In genomic region chr3:75672142-75672775, GRCh38 we compare ENCODE assay signal across 9 cellular contexts. TPM values are rescaled to one million over a fixed set of nuclear protein-coding genes. Genes with fewer than 3 reads are reported as not detected.
A peak's percentile ranks its signal among the peaks of the same experiment; 100 is the strongest.
DNase-seq lines count a peak whose midpoint lies in the region; ATAC-seq and TF ChIP-seq lines count a peak whose summit lies in the region.
"Not testable (repeated sequence)": the region's sequence is repeated elsewhere in the genome, so short reads cannot be mapped to it uniquely, and the experiment has no call there.
"Had no signal": no experiment of that assay in that cellular context is flagged by ENCODE, and none has a peak within 500 bp of the region (broad histone marks: within the 10 kb centered on the region; RNA-seq: fewer than 3 reads in every experiment).

No MANE protein-coding gene starts in this region.

- H3K4me2 ChIP-seq in BLaER1 treated with 17β-estradiol and CSF1 and Interleukin-3, amounts not matched to agents 10 nM and 100 nM: peak overlapping the region; percentile 65 to 94 (median 79); a peak in 21 of 22 replicates

- not testable (repeated sequence) for H3K4me1 ChIP-seq in BLaER1 treated with 17β-estradiol and CSF1 and Interleukin-3, amounts not matched to agents 10 nM and 100 nM
- peaks cover 3 to 17% of the 10 kb centered on the region in 2 donors for H3K4me1 ChIP-seq in thyroid gland

- peaks cover 19 to 53% (median 49%) of the 10 kb centered on the region in 5 experiments for H3K9me3 Mint-ChIP-seq in brain
- H3K9me3 Mint-ChIP-seq in osteocyte (ENCODE audit: unreplicated experiment): peaks cover 22% of the 10 kb centered on the region

- H3K4me3 Mint-ChIP-seq in brain: peak overlapping the region; percentile 79 to 84 (median 81)
- H3K4me3 Mint-ChIP-seq in osteocyte (ENCODE audit: unreplicated experiment): peak overlapping the region; percentile 63

- TF ChIP-seq CTCF in brain (conservative IDR thresholded peaks at IDR 0.05) (peak in 1 of 2 experiments; percentile 38), osteocyte (IDR thresholded peaks at IDR 0.05) (peak; percentile 43)
- TF ChIP-seq CTCF in fibroblast of mammary gland (conservative IDR thresholded peaks at IDR 0.05; ENCODE audit: control insufficient read depth, insufficient read depth, low read depth, low read length); thyroid gland (IDR thresholded peaks at IDR 0.05): not testable (repeated sequence)

- not testable (repeated sequence) for H4K20me1 ChIP-seq in BLaER1 treated with 17β-estradiol and CSF1 and Interleukin-3, amounts not matched to agents 10 nM and 100 nM

- ATAC-seq in HG02798 (IDR thresholded peaks at IDR 0.05; ENCODE audit: poor library complexity, unreplicated experiment): peak; percentile 33

- intact Hi-C loops in thyroid gland (cut with DNase I): not testable (repeated sequence)

- peaks cover 0 to 21% (median 10%) of the 10 kb centered on the region in 11 experiments; a peak in 9 of 22 replicates for H3K36me3 ChIP-seq in BLaER1 treated with 17β-estradiol and CSF1 and Interleukin-3, amounts not matched to agents 10 nM and 100 nM
- H3K36me3 ChIP-seq in thyroid gland: not testable (repeated sequence)

- TF ChIP-seq POLR2A in thyroid gland (IDR thresholded peaks at IDR 0.05): peak in 1 of 2 donors; percentile 61

- peak overlapping the region; percentile 80 to 90 (median 87) for H3K9ac ChIP-seq in BLaER1 treated with 17β-estradiol and CSF1 and Interleukin-3, amounts not matched to agents 10 nM and 100 nM

- DNase-seq in RPMI8226 (peak; percentile 54), fibroblast of mammary gland (ENCODE audit: low read depth) (peak; percentile 35), iPS-NIHi7 (ENCODE audit: extremely low spot score) (peak; percentile 61), thyroid gland (peak in 1 of 2 donors; percentile 61)
- not testable (repeated sequence) for DNase-seq in osteocyte (ENCODE audit: extremely low spot score, unreplicated experiment)

- WGBS in thyroid gland, 2 donors: 6 to 20% methylated on average over 56 to 59 of the region's 59 CpGs

- peaks cover 31 to 40% (median 34%) of the 10 kb centered on the region in 11 experiments for H3K27me3 ChIP-seq in BLaER1 treated with 17β-estradiol and CSF1 and Interleukin-3, amounts not matched to agents 10 nM and 100 nM
- H3K27me3 ChIP-seq in thyroid gland: not testable (repeated sequence)

- H3K4me1 Mint-ChIP-seq in brain (peaks cover 21% of the 10 kb centered on the region), osteocyte (ENCODE audit: unreplicated experiment) (peaks cover 33% of the 10 kb centered on the region)

- H3K27ac Mint-ChIP-seq in brain: peak overlapping the region in 2 of 5 experiments; percentile 3 to 45
- peak overlapping the region; percentile 94 for H3K27ac Mint-ChIP-seq in osteocyte (ENCODE audit: unreplicated experiment)

- H3K36me3 Mint-ChIP-seq in brain: not testable (repeated sequence)
- H3K36me3 Mint-ChIP-seq in osteocyte (ENCODE audit: unreplicated experiment): peaks cover 22% of the 10 kb centered on the region

- H3K27me3 Mint-ChIP-seq in brain: peaks cover 76% of the 10 kb centered on the region
- not testable (repeated sequence) for H3K27me3 Mint-ChIP-seq in osteocyte (ENCODE audit: unreplicated experiment)

- peaks cover 38 to 57% (median 54%) of the 10 kb centered on the region in 11 experiments for H3K9me3 ChIP-seq in BLaER1 treated with 17β-estradiol and CSF1 and Interleukin-3, amounts not matched to agents 10 nM and 100 nM (replicated peaks in 1 of 11)
- not testable (repeated sequence) for H3K9me3 ChIP-seq in thyroid gland

- H3K27ac ChIP-seq in BLaER1 treated with 17β-estradiol and CSF1 and Interleukin-3, amounts not matched to agents 10 nM and 100 nM: peak overlapping the region; percentile 86 to 94 (median 91)
- peak overlapping the region in 2 of 3 donors; percentile 22 to 50 for H3K27ac ChIP-seq in thyroid gland

- H3K4me3 ChIP-seq in BLaER1 treated with 17β-estradiol and CSF1 and Interleukin-3, amounts not matched to agents 10 nM and 100 nM: peak overlapping the region; percentile 53 to 77 (median 74)
- H3K4me3 ChIP-seq in fibroblast of mammary gland (ENCODE audit: control insufficient read depth, low read depth, low read length): peak overlapping the region; percentile 20
- not testable (repeated sequence) for H3K4me3 ChIP-seq in thyroid gland (replicated peaks in 1 of 3)

RNA-seq across cellular contexts. Expression of gene FRG2C, which starts 8.1 kb away (rescaled TPM):
- polyA plus RNA-seq in brain (ENCODE audit: insufficient read depth, low read depth, low replicate concordance): not detected
- total RNA-seq in osteocyte (not detected in 2 replicates), thyroid gland (not detected)
- total RNA-seq: activated B cell treated with CpG ODN at 0.5 μM for 24 hours had no signal
